8 cellular contexts compared by ENCODE assay signal in genomic region chr1:23824711-23825075, GRCh38. TPM values are rescaled to one million over a fixed set of nuclear protein-coding genes. Genes with fewer than 3 reads are reported as not detected.
DNase-seq lines count a peak whose midpoint lies in the region; ATAC-seq and TF ChIP-seq lines count a peak whose summit lies in the region.

No MANE protein-coding gene starts in this region.

- no peaks in the 10 kb centered on the region for H3K9me3 Mint-ChIP-seq in stimulated activated naive CD8-positive, alpha-beta T cell treated with anti-CD3 and anti-CD28 coated beads, Interleukin-15, Interleukin-2, amounts not matched to agents 100 ng/mL and 50 ng/mL, for 24 hours
- no peaks in the 10 kb centered on the region for H3K9me3 Mint-ChIP-seq in mesothelial cell of epicardium

- no peak for TF ChIP-seq CTCF in cardiac fibroblast (IDR thresholded peaks at IDR 0.05; ENCODE audit: low read depth, low read length)
- TF ChIP-seq CTCF in mesothelial cell of epicardium (IDR thresholded peaks at IDR 0.05; ENCODE audit: unreplicated experiment), result no peak

- DNase-seq in stimulated activated naive CD8-positive, alpha-beta T cell treated with anti-CD3 and anti-CD28 coated beads, Interleukin-15, Interleukin-2, amounts not matched to agents 100 U/mL and 50 U/mL, for 24 hours, result no peak
- DNase-seq in cardiac fibroblast (ENCODE audit: low read depth in 2 of 2) (no peak), mesothelial cell of epicardium (ENCODE audit: low spot score in 2 of 2, unreplicated experiment in 2 of 2) (no peak), cerebellar nuclear complex (lab: John Stamatoyannopoulos, UW) (no peak), mesenteric fat pad (ENCODE audit: low spot score) (no peak), dedifferentiated amniotic fluid mesenchymal stem cell (ENCODE audit: extremely low spot score) (no peak)

- ATAC-seq in stimulated activated naive CD8-positive, alpha-beta T cell treated with anti-CD3 and anti-CD28 coated beads, Interleukin-15, Interleukin-2, amounts not matched to agents 100 U/mL and 50 U/mL, for 24 hours, result no peak
- no peak for ATAC-seq in HG02938 (IDR thresholded peaks at IDR 0.05; ENCODE audit: unreplicated experiment)

- peak overlapping the region; percentile 96 for H3K27ac Mint-ChIP-seq in stimulated activated naive CD8-positive, alpha-beta T cell treated with anti-CD3 and anti-CD28 coated beads, Interleukin-15, Interleukin-2, amounts not matched to agents 100 ng/mL and 50 ng/mL, for 24 hours
- peak overlapping the region; percentile 97 for H3K27ac Mint-ChIP-seq in mesothelial cell of epicardium

- H3K4me3 ChIP-seq in cardiac fibroblast (replicated peaks in 1 of 2; ENCODE audit: low read depth in 2 of 2, low read length in 2 of 2), result peak overlapping the region; percentile 79 to 98

- no peaks in the 10 kb centered on the region for H3K27me3 Mint-ChIP-seq in stimulated activated naive CD8-positive, alpha-beta T cell treated with anti-CD3 and anti-CD28 coated beads, Interleukin-15, Interleukin-2, amounts not matched to agents 100 ng/mL and 50 ng/mL, for 24 hours
- no peaks in the 10 kb centered on the region for H3K27me3 Mint-ChIP-seq in mesothelial cell of epicardium (ENCODE audit: low read depth)

- no peaks in the 10 kb centered on the region for H3K36me3 Mint-ChIP-seq in stimulated activated naive CD8-positive, alpha-beta T cell treated with anti-CD3 and anti-CD28 coated beads, Interleukin-15, Interleukin-2, amounts not matched to agents 100 ng/mL and 50 ng/mL, for 24 hours (ENCODE audit: low read depth)
- no peaks in the 10 kb centered on the region for H3K36me3 Mint-ChIP-seq in mesothelial cell of epicardium

- peaks cover 19% of the 10 kb centered on the region for H3K4me1 Mint-ChIP-seq in stimulated activated naive CD8-positive, alpha-beta T cell treated with anti-CD3 and anti-CD28 coated beads, Interleukin-15, Interleukin-2, amounts not matched to agents 100 ng/mL and 50 ng/mL, for 24 hours (ENCODE audit: low read depth)
- peaks cover 13% of the 10 kb centered on the region for H3K4me1 Mint-ChIP-seq in mesothelial cell of epicardium

- H3K4me3 Mint-ChIP-seq in stimulated activated naive CD8-positive, alpha-beta T cell treated with anti-CD3 and anti-CD28 coated beads, Interleukin-15, Interleukin-2, amounts not matched to agents 100 ng/mL and 50 ng/mL, for 24 hours, result peak overlapping the region; percentile 97
- peak overlapping the region; percentile 96 for H3K4me3 Mint-ChIP-seq in mesothelial cell of epicardium

RNA-seq across cellular contexts. Expression of gene HMGCL, which starts 0.5 kb away (rescaled TPM):
- total RNA-seq in mesothelial cell of epicardium (27.4 to 30.7 TPM (median 29.2 TPM) in 3 replicates), mesenteric fat pad (31.7 TPM)

RNA-seq across cellular contexts. Expression of gene GALE, which starts 24.1 kb away (rescaled TPM):
- total RNA-seq in mesothelial cell of epicardium (22.5 to 26.9 TPM (median 26.9 TPM) in 3 replicates), mesenteric fat pad (22.6 TPM)

RNA-seq across cellular contexts. Expression of gene LYPLA2, which starts 33.7 kb away (rescaled TPM):
- total RNA-seq in mesothelial cell of epicardium (75.5 to 79.1 TPM (median 76.3 TPM) in 3 replicates), mesenteric fat pad (37.2 TPM)

RNA-seq across cellular contexts. Expression of gene FUCA1, which starts 43.4 kb away (rescaled TPM):
- total RNA-seq in mesothelial cell of epicardium (18.9 to 21.3 TPM (median 19.0 TPM) in 3 replicates), mesenteric fat pad (40.6 TPM)

RNA-seq across cellular contexts. Expression of gene PITHD1, which starts 46.5 kb away (rescaled TPM):
- total RNA-seq in mesothelial cell of epicardium, result 52.1 to 53.9 TPM (median 52.7 TPM) in 3 replicates
- total RNA-seq in mesenteric fat pad, result 57.2 TPM
